Comparison of ENCODE assay signal across 10 cellular contexts in the genomic region with DNA sequence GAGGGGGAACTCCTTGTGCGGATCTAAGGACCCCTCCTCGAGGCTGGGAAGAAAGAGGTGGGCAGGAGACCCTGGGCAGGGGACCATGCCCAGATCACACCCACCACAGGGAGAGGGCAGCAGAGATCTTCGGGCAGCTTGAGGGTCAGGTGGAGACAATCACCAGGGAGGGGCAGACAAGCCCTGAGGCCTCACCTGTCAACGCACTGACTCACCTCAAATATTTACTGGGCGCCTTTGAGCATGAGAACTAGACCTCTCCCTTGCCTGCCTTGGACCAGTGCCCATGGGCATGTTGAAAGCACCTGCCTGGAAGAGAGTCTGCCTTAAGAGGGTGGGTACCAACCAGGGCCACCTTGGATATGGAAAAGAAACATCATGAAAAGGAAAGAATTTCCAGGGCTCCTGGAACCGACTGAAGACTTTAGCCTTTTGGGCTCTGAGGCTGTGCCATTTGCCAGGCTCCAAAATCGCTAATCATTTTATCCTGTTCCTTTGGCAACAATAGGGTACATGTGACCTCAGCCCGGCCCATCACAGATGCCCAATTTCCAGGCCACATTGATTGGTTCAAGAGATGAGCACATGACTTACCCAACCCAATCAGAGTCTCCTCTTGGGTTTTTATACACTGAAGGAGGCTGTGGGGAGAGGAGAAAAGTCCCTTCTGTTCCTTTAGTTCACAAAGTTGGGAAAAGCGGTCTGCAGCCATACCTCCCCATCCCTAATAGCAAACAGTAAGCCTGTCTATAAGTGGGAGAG. TPM values are rescaled to one million over a fixed set of nuclear protein-coding genes. Genes with fewer than 3 reads are reported as not detected.
DNase-seq lines count a peak whose midpoint lies in the region; ATAC-seq, FAIRE-seq and TF ChIP-seq lines count a peak whose summit lies in the region.
"Had no signal": no experiment of that assay in that cellular context is flagged by ENCODE, and none has a peak within 500 bp of the region (broad histone marks: within the 10 kb centered on the region; RNA-seq: fewer than 3 reads in every experiment).

No MANE protein-coding gene starts in this region.

- dilution Hi-C loops in IMR-90 (cut with HindIII; ENCODE audit: low sequenced_read_pairs, unreplicated experiment): no loop called here

- intact Hi-C loops in IMR-90 (cut with micrococcal nuclease) (no loop called here), uterus (cut with DNase I; ENCODE audit: low total_unique reads) (no loop called here), CD14-positive monocyte (cut with micrococcal nuclease) (loop anchor here (5.0 to 10.0 kb wide), 3 partner anchors 55 to 97 kb away; partner anchors contain the start of gene B4GALT1 (in 1 of the 2))

- 15% methylated on average over 9 of the region's 9 CpGs for WGBS in A549 (ENCODE audit: missing lambda C conversion rate)
- 80% methylated on average over 1 of the region's 9 CpGs; no CpG with 5 or more reads in 1 of the 2 experiments for WGBS in IMR-90 (ENCODE audit: extremely low coverage in 2 of 2, insufficient read length in 1 of 2), 2 experiments

- no peak overlapping the region for H2AFZ ChIP-seq in IMR-90 (replicated peaks; ENCODE audit: low read length, poor library complexity)
- 0 out of 2 replicates have a peak overlapping the region, but pooled peaks have one; percentile 76 for H2AFZ ChIP-seq in OCI-LY3 (ENCODE audit: low read depth, low read length)

- peaks cover 0 to 3% of the 10 kb centered on the region in 2 experiments; a peak in 1 of 4 replicates for H3K79me1 ChIP-seq in IMR-90 (ENCODE audit: low read depth in 1 of 2, low read length in 2 of 2)

- BruUV-seq in IMR-90 (replicated peaks; lab: Mats Ljungman, UMichigan): no TSS peak

- peak overlapping the region in 2 of 7 donors; percentile 23 to 42 for H3K27ac Mint-ChIP-seq in CD14-positive monocyte
- H3K27ac Mint-ChIP-seq: CD4-positive, alpha-beta memory T cell had no signal

- H2AK9ac ChIP-seq in IMR-90 (replicated peaks; ENCODE audit: low read depth, low read length, poor library complexity): no peak overlapping the region

- no peak overlapping the region for H3K4ac ChIP-seq in IMR-90 (ENCODE audit: low read depth, low read length)

- H3K4me3 ChIP-seq in A549 (no peak overlapping the region), IMR-90 (ENCODE audit: insufficient read depth, low read depth, low read length) (no peak overlapping the region), OCI-LY3 (ENCODE audit: low read length) (no peak overlapping the region), uterus (no peak overlapping the region)
- H3K4me3 ChIP-seq: testis had no signal

- H4K91ac ChIP-seq in IMR-90 (ENCODE audit: insufficient read depth, low read depth, low read length): no peak overlapping the region

- DNase-seq in A549 (ENCODE audit: low read depth in 1 of 2, low spot score in 1 of 2) (peak; percentile 82 to 98), IMR-90 (no peak), islet precursor cell (peak; percentile 81), uterus (no peak), CD14-positive monocyte (ENCODE audit: low spot score) (no peak), AG08395 (ENCODE audit: low spot score) (no peak)
- DNase-seq: CD4-positive, alpha-beta memory T cell; testis had no signal

- H4K8ac ChIP-seq in IMR-90 (ENCODE audit: low read depth in 2 of 2, low read length in 2 of 2): no peak overlapping the region

- TF ChIP-seq RAD21 in A549 (conservative IDR thresholded peaks at IDR 0.05 in 1 of 2, IDR thresholded peaks at IDR 0.05 in 1 of 2) (peak; percentile 97 to 99), IMR-90 (IDR thresholded peaks at IDR 0.05; ENCODE audit: low read length) (no peak)

- TF ChIP-seq CTCF in A549 (IDR thresholded peaks at IDR 0.05): peak; percentile 97
- 0 out of 2 replicates have a peak, but pooled peaks have one; percentile 13 for TF ChIP-seq CTCF in IMR-90 (conservative IDR thresholded peaks at IDR 0.05; ENCODE audit: low read depth, low read length)
- TF ChIP-seq CTCF in OCI-LY3 (IDR thresholded peaks at IDR 0.05; ENCODE audit: low read depth, low read length): peak; percentile 48
- TF ChIP-seq CTCF in uterus (IDR thresholded peaks at IDR 0.05): no peak
- no peak for TF ChIP-seq CTCF in CD14-positive monocyte (IDR thresholded peaks at IDR 0.05)

- no peak overlapping the region for H4K5ac ChIP-seq in IMR-90 (ENCODE audit: low read depth, low read length)

- no peak overlapping the region for H3K14ac ChIP-seq in IMR-90 (replicated peaks; ENCODE audit: low read depth, low read length)

- H2BK5ac ChIP-seq in IMR-90 (ENCODE audit: low read depth, low read length, poor library complexity, severe bottlenecking): no peak overlapping the region

- H4K20me1 ChIP-seq in IMR-90 (ENCODE audit: insufficient read depth, low read length): no peaks in the 10 kb centered on the region
- no peaks in the 10 kb centered on the region for H4K20me1 ChIP-seq in OCI-LY3 (ENCODE audit: insufficient read depth, low read length)

- H3K9ac ChIP-seq in IMR-90 (ENCODE audit: low read depth, low read length) (no peak overlapping the region), OCI-LY3 (ENCODE audit: low read length) (no peak overlapping the region)

- peak; percentile 74 to 76 for ATAC-seq in A549
- no peak for ATAC-seq in IMR-90 (ENCODE audit: low read depth)
- ATAC-seq in GM21619 (IDR thresholded peaks at IDR 0.05; ENCODE audit: unreplicated experiment): no peak

- peaks cover 0 to 2% (median 2%) of the 10 kb centered on the region in 3 donors for H3K27me3 Mint-ChIP-seq in CD14-positive monocyte (ENCODE audit: low read depth in 3 of 3)

- CTCF ChIA-PET in A549 (lab: Yijun Ruan, JAX): interaction anchor here (0.6 to 7.5 kb wide), 37 partner anchors 9 to 719 kb away, joined by 3 to 127 read pairs (median 4); partner anchors contain the start of genes BAG1, CHMP5, NOL6 and SMU1
- CTCF ChIA-PET in IMR-90 (lab: Yijun Ruan, JAX): no interaction called here

- no peak overlapping the region for H3K4me3 Mint-ChIP-seq in CD14-positive monocyte
- H3K4me3 Mint-ChIP-seq: CD4-positive, alpha-beta memory T cell had no signal

- peak; percentile 82 to 84; a peak in 2 of 5 replicates for TF ChIP-seq EP300 in A549 (IDR thresholded peaks at IDR 0.05)

- peaks cover 67% of the 10 kb centered on the region for H3K4me1 ChIP-seq in A549
- peaks cover 19% of the 10 kb centered on the region for H3K4me1 ChIP-seq in IMR-90 (ENCODE audit: control insufficient read depth, insufficient read depth, low read length)
- H3K4me1 ChIP-seq in OCI-LY3 (ENCODE audit: low read length): peaks cover 45% of the 10 kb centered on the region
- peaks cover 0 to 5% of the 10 kb centered on the region in 2 donors for H3K4me1 ChIP-seq in uterus

- H2BK20ac ChIP-seq in IMR-90 (ENCODE audit: low read depth, low read length): no peak overlapping the region

- H2BK15ac ChIP-seq in IMR-90 (ENCODE audit: low read depth, low read length): no peak overlapping the region

- peaks cover 41% of the 10 kb centered on the region for H3K4me1 Mint-ChIP-seq in CD14-positive monocyte

- H3K23ac ChIP-seq in IMR-90 (ENCODE audit: low read depth, low read length): no peak overlapping the region

- in situ Hi-C loops in IMR-90 (cut with MboI; ENCODE audit: low sequenced_read_pairs): loop anchor here (5.0 kb wide), 1 partner anchor 147 kb away; no protein-coding TSS in a partner anchor

- H3K18ac ChIP-seq in IMR-90 (ENCODE audit: low read depth, low read length): no peak overlapping the region

- peak overlapping the region; percentile 60 for H3K4me2 ChIP-seq in A549
- no peak overlapping the region for H3K4me2 ChIP-seq in IMR-90 (ENCODE audit: low read depth, low read length)
- H3K4me2 ChIP-seq in OCI-LY3 (ENCODE audit: low read length): peak overlapping the region; percentile 25; the same call in 1 of the 2 replicates

- peaks cover 12% of the 10 kb centered on the region for H3K9me1 ChIP-seq in IMR-90 (ENCODE audit: insufficient read depth, low read length)

- POLR2A ChIA-PET in A549 (lab: Yijun Ruan, JAX) (no interaction called here), IMR-90 (lab: Charles Lee; ENCODE audit: unreplicated experiment) (no interaction called here)

- H3K56ac ChIP-seq in IMR-90 (ENCODE audit: extremely low read depth, insufficient read depth, low read length): no peak overlapping the region

- H2AK5ac ChIP-seq in IMR-90 (ENCODE audit: low read depth, low read length): no peak overlapping the region

- no peaks in the 10 kb centered on the region for H3K27me3 ChIP-seq in IMR-90 (ENCODE audit: control insufficient read depth, insufficient read depth, low read length)
- H3K27me3 ChIP-seq in OCI-LY3 (ENCODE audit: low read depth, low read length): no peaks in the 10 kb centered on the region
- no peaks in the 10 kb centered on the region for H3K27me3 ChIP-seq in uterus
- H3K27me3 ChIP-seq: testis had no signal

- peak overlapping the region; percentile 96 to 99 for H3K27ac ChIP-seq in A549
- no peak overlapping the region for H3K27ac ChIP-seq in IMR-90 (ENCODE audit: insufficient read depth, low read length)
- no peak overlapping the region for H3K27ac ChIP-seq in OCI-LY3 (ENCODE audit: low read length)
- H3K27ac ChIP-seq in uterus: no peak overlapping the region
- H3K27ac ChIP-seq: testis had no signal

- H2BK120ac ChIP-seq in IMR-90 (ENCODE audit: low read depth, low read length): no peak overlapping the region

- FAIRE-seq in A549 (lab: Jason Lieb, UNC): peak; percentile 88

- H3K36me3 ChIP-seq in IMR-90 (ENCODE audit: control insufficient read depth, insufficient read depth, low read length) (no peaks in the 10 kb centered on the region), OCI-LY3 (replicated peaks; ENCODE audit: low read depth, low read length) (no peaks in the 10 kb centered on the region), uterus (no peaks in the 10 kb centered on the region)

- H3K79me2 ChIP-seq in OCI-LY3 (ENCODE audit: low read length): no peaks in the 10 kb centered on the region

- H3K9me3 ChIP-seq in A549: peaks cover 20% of the 10 kb centered on the region
- no peaks in the 10 kb centered on the region for H3K9me3 ChIP-seq in IMR-90 (ENCODE audit: control insufficient read depth, insufficient read depth, low read length)
- no peaks in the 10 kb centered on the region for H3K9me3 ChIP-seq in OCI-LY3 (ENCODE audit: insufficient read depth, low read length)
- no peaks in the 10 kb centered on the region for H3K9me3 ChIP-seq in uterus
- H3K9me3 ChIP-seq: testis had no signal

- H3K9me3 Mint-ChIP-seq in CD14-positive monocyte: peaks cover 0 to 3% (median 0%) of the 10 kb centered on the region in 7 donors
- H3K9me3 Mint-ChIP-seq: CD4-positive, alpha-beta memory T cell had no signal

- H3K36me3 Mint-ChIP-seq in CD14-positive monocyte: no peaks in the 10 kb centered on the region
- H3K36me3 Mint-ChIP-seq: CD4-positive, alpha-beta memory T cell had no signal

- TF ChIP-seq POLR2A in A549 (IDR thresholded peaks at IDR 0.05; ENCODE audit: low read length): no peak
- TF ChIP-seq POLR2A in IMR-90 (IDR thresholded peaks at IDR 0.05; ENCODE audit: low read depth, low read length): no peak
- no peak for TF ChIP-seq POLR2A in uterus (IDR thresholded peaks at IDR 0.05)

RNA-seq across cellular contexts. Expression of gene SPINK4, which starts 10.4 kb away (rescaled TPM):
- polyA plus RNA-seq in A549 (2011; rRNA removed) (0.37 TPM in 1 of 2 replicates, not detected in the other), A549 (2017; fragmentation: RNase III; extraction: RNeasy Plus Mini Kit Qiagen cat#74134 plus additional on column Dnase treatment) (not detected in 3 replicates), IMR-90 (2012; rRNA removed) (not detected in 2 replicates), CD14-positive monocyte (not detected)
- 0.34 TPM in 1 of 2 replicates, not detected in the other for polyA plus RNA-seq in A549 (2012; cell fraction: cytosol; rRNA removed)
- not detected in 2 replicates for polyA plus RNA-seq in A549 (2012; cell fraction: nucleus; rRNA removed)
- not detected in 2 replicates for polyA minus RNA-seq in A549 (2011; rRNA and poly(A)+ RNA removed)
- total RNA-seq in IMR-90 (2012; rRNA removed) (not detected in 2 replicates), uterus (not detected)
- not detected in 2 replicates for polyA plus RNA-seq in IMR-90 (2012; cell fraction: cytosol; rRNA removed)
- not detected in 2 replicates for polyA plus RNA-seq in IMR-90 (2012; cell fraction: nucleus; rRNA removed; ENCODE audit: low replicate concordance)
- total RNA-seq: CD4-positive, alpha-beta memory T cell; testis had no signal
- polyA plus RNA-seq: CD4-positive, alpha-beta memory T cell had no signal

RNA-seq across cellular contexts. Expression of gene BAG1, which starts 35.0 kb away (rescaled TPM):
- polyA plus RNA-seq in A549 (2011; rRNA removed): 51.9 and 86.9 TPM in 2 replicates
- polyA plus RNA-seq in A549 (2012; cell fraction: cytosol; rRNA removed): 53.7 and 75.5 TPM in 2 replicates
- polyA plus RNA-seq in A549 (2012; cell fraction: nucleus; rRNA removed): 34.3 and 62.2 TPM in 2 replicates
- polyA plus RNA-seq in A549 (2017; fragmentation: RNase III; extraction: RNeasy Plus Mini Kit Qiagen cat#74134 plus additional on column Dnase treatment): 62.4 to 73.0 TPM (median 64.3 TPM) in 3 replicates
- polyA minus RNA-seq in A549 (2011; rRNA and poly(A)+ RNA removed): 27.6 and 27.8 TPM in 2 replicates
- 4.5 and 8.3 TPM in 2 replicates for total RNA-seq in IMR-90 (2012; rRNA removed)
- 20.4 and 20.9 TPM in 2 replicates for polyA plus RNA-seq in IMR-90 (2012; rRNA removed)
- 25.9 and 61.7 TPM in 2 replicates for polyA plus RNA-seq in IMR-90 (2012; cell fraction: cytosol; rRNA removed)
- polyA plus RNA-seq in IMR-90 (2012; cell fraction: nucleus; rRNA removed; ENCODE audit: low replicate concordance): 13.3 and 25.4 TPM in 2 replicates
- 100 to 1,000 TPM in 1 of 4 donors, 10 to 100 TPM in 3; 39.7 to 143 (median 59.4) TPM for total RNA-seq in uterus
- polyA plus RNA-seq in CD14-positive monocyte: 10 to 100 TPM; 93.6 to 94.5 TPM

RNA-seq across cellular contexts. Expression of gene CHMP5, which starts 35.3 kb away (rescaled TPM):
- polyA plus RNA-seq in A549 (2011; rRNA removed) (108 and 187 TPM in 2 replicates), A549 (2017; fragmentation: RNase III; extraction: RNeasy Plus Mini Kit Qiagen cat#74134 plus additional on column Dnase treatment) (99.8 to 119 TPM (median 108 TPM) in 3 replicates), IMR-90 (2012; rRNA removed) (70.2 and 80.8 TPM in 2 replicates), CD14-positive monocyte (10 to 100 TPM; 65.0 to 72.5 TPM)
- polyA plus RNA-seq in A549 (2012; cell fraction: cytosol; rRNA removed): 38.7 and 48.0 TPM in 2 replicates
- polyA plus RNA-seq in A549 (2012; cell fraction: nucleus; rRNA removed): 13.9 and 21.7 TPM in 2 replicates
- 15.3 and 16.9 TPM in 2 replicates for polyA minus RNA-seq in A549 (2011; rRNA and poly(A)+ RNA removed)
- total RNA-seq in IMR-90 (2012; rRNA removed) (70.6 and 95.5 TPM in 2 replicates), uterus (10 to 100 TPM; 53.5 to 91.7 (median 61.7) TPM)
- 14.6 and 19.1 TPM in 2 replicates for polyA plus RNA-seq in IMR-90 (2012; cell fraction: cytosol; rRNA removed)
- 4.9 and 27.8 TPM in 2 replicates for polyA plus RNA-seq in IMR-90 (2012; cell fraction: nucleus; rRNA removed; ENCODE audit: low replicate concordance)

Comparison
In these comparisons a context has a peak if more than half of its experiments do, and no peak if none do; other contexts are left out.
1. ATAC-seq: peak in A549 (2 of 2); none in IMR-90 (single experiment) and GM21619 (single experiment).
2. DNase-seq: peak in A549 (2 of 2) and islet precursor cell (single experiment); none in IMR-90 (single experiment), uterus (0 of 2), CD14-positive monocyte (single experiment) and AG08395 (single experiment).
3. H3K27ac ChIP-seq: peak in A549 (2 of 2); none in IMR-90 (single experiment), OCI-LY3 (single experiment) and uterus (0 of 2).
4. CTCF ChIP-seq: peak in A549 (single experiment), IMR-90 (single experiment) and OCI-LY3 (single experiment); none in uterus (0 of 4) and CD14-positive monocyte (single experiment).
5. intact Hi-C loops: an anchor here in CD14-positive monocyte (5.0 to 10.0 kb wide); none called in IMR-90 and uterus.